ENCODE assay signal across 8 cellular contexts in the genomic region with DNA sequence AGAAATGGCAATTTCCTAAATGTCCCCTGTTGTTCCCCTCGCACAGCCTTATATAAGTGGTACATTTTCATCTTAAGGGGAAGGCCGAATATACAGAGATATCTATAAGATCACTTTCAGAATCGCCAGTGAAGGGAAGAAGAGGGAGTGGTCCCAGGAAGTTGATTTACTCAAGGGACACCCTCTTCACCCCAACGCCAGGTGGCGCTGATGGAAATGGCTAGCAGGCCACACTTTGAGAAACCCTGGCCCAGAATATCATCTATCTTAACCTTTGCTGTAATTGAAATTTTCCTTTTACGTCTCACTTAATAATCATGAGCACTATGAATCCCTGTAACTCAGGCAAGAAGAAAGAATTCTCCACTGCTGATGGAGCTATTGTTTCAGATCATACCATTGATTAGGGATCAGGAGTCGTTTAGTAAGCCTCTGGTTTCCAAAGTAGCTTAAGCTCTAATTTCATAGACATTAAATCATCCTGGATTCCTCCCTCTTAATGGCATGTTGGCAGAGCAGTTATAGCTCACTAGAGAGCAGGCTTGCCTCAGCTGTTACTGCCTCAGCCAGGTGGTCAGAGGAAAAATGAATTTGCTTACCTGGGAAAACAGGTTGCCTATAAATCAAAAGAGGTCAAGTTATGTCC.
DNase-seq lines count a peak whose midpoint lies in the region; ATAC-seq and TF ChIP-seq lines count a peak whose summit lies in the region.

No MANE protein-coding gene starts in this region.

- no peaks in the 10 kb centered on the region for H3K36me3 ChIP-seq in esophagus muscularis mucosa

- no peak overlapping the region for H3K27ac ChIP-seq in esophagus muscularis mucosa (replicated peaks in 1 of 4)

- WGBS in esophagus muscularis mucosa, result 58% methylated on average over 7 of the region's 7 CpGs

- H3K27me3 ChIP-seq in esophagus muscularis mucosa, result no peaks in the 10 kb centered on the region

- no peak for TF ChIP-seq EP300 in esophagus muscularis mucosa (IDR thresholded peaks at IDR 0.05)

- DNase-seq in CD1c-positive myeloid dendritic cell (ENCODE audit: extremely low spot score) (peak; percentile 7), NOMO-1 treated with DMSO at 0.1 percent for 48 hours (lab: John Stamatoyannopoulos, UW; ENCODE audit: unreplicated experiment) (peak; percentile 26), epithelial cell of esophagus (ENCODE audit: low read depth) (peak; percentile 54), retinal pigment epithelial cell (ENCODE audit: low read depth) (peak; percentile 2), esophagus muscularis mucosa (ENCODE audit: extremely low spot score) (no peak)
- no peak for DNase-seq in activated CD8-positive, alpha-beta memory T cell treated with anti-CD3 and anti-CD28 coated beads, Interleukin-2, amount 50 U/mL, for 4 hours

- no peak overlapping the region for H3K4me3 ChIP-seq in epithelial cell of esophagus (ENCODE audit: low read length)
- H3K4me3 ChIP-seq in retinal pigment epithelial cell (ENCODE audit: low read length), result no peak overlapping the region
- H3K4me3 ChIP-seq in esophagus muscularis mucosa, result no peak overlapping the region

- TF ChIP-seq POLR2A in esophagus muscularis mucosa (IDR thresholded peaks at IDR 0.05; ENCODE audit: low read depth), result no peak

- ATAC-seq in GM18502 (IDR thresholded peaks at IDR 0.05; ENCODE audit: poor library complexity, unreplicated experiment), result peak; percentile 96
- ATAC-seq in HG03432 (IDR thresholded peaks at IDR 0.05; ENCODE audit: unreplicated experiment), result peak; percentile 94

- H3K4me1 ChIP-seq in esophagus muscularis mucosa, result no peaks in the 10 kb centered on the region

- intact Hi-C loops in esophagus muscularis mucosa (cut with DNase I), result no loop called here

- peaks cover 0 to 9% (median 0%) of the 10 kb centered on the region in 4 donors for H3K9me3 ChIP-seq in esophagus muscularis mucosa

- TF ChIP-seq CTCF in epithelial cell of esophagus (IDR thresholded peaks at IDR 0.05; ENCODE audit: insufficient read depth, low read depth, low read length, missing control alignments) (peak; percentile 64), retinal pigment epithelial cell (conservative IDR thresholded peaks at IDR 0.05; ENCODE audit: low read depth, low read length) (peak; percentile 60), esophagus muscularis mucosa (IDR thresholded peaks at IDR 0.05) (peak in 1 of 3 experiments; percentile 13)

Comparison
In these comparisons a context has a peak if more than half of its experiments do, and no peak if none do; other contexts are left out.
1. DNase-seq: peak in CD1c-positive myeloid dendritic cell (single experiment), NOMO-1 treated with DMSO at 0.1 percent for 48 hours (single experiment), epithelial cell of esophagus (single experiment) and retinal pigment epithelial cell (single experiment); none in esophagus muscularis mucosa (single experiment) and activated CD8-positive, alpha-beta memory T cell treated with anti-CD3 and anti-CD28 coated beads, Interleukin-2, amount 50 U/mL, for 4 hours (single experiment).